Comparison of ENCODE assay signal across 10 cellular contexts in the genomic region with DNA sequence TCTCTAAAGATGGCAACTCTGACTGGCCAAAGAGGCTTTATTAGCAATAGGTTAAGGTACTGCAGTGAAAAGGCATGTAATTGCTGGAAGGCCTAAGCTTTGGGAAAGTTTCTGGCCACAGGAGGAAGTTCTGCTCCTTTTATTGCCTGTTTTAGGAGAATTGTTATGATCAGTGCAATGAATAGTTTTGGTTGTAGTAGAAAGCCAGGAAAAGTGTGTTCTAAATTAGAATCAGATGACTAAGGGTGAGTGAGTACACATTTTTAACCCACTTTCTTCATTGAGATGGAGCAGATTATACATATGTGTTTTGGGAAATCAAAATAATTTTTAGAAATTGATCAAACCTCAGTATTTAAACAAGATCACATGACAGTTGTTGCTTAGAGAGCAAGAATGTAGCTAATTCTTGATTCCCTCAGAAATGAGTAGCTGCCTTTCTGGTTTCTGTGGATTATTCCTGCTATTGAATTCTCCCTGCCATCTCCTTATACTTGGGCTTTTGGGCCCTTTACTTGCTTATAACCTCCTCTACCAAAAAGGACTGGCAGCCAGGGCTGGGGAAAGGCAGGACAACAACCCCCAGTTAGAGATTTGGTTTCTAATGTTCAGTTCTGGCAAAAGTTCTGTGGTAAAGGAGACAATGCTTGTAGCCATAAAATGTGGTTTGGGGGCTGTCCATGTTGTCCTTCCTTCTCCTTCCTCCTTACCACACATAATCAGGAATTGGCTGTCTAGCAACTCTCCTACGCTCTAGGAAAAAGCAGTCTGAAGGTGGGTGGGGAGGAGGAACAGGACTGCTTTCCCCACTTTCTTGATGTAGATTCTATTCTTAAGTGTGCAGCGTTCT.
DNase-seq lines count a peak whose midpoint lies in the region; ATAC-seq and TF ChIP-seq lines count a peak whose summit lies in the region.
"Had no signal": no experiment of that assay in that cellular context is flagged by ENCODE, and none has a peak within 500 bp of the region (broad histone marks: within the 10 kb centered on the region; RNA-seq: fewer than 3 reads in every experiment).

No MANE protein-coding gene starts in this region.

- peak overlapping the region; percentile 13 to 70 (median 58) for H3K4me3 Mint-ChIP-seq in CD4-positive, CD25-positive, alpha-beta regulatory T cell
- H3K4me3 Mint-ChIP-seq in effector memory CD8-positive, alpha-beta T cell, result peak overlapping the region; percentile 64 to 66
- no peak overlapping the region for H3K4me3 Mint-ChIP-seq in stimulated activated memory B cell treated with anti-CD40 and anti-IgM and Interleukin-4, amounts not matched to agents 10 μg/mL and 1 μg/mL and 100 μg/mL, for 72 hours
- H3K4me3 Mint-ChIP-seq: neural crest cell had no signal

- no peak for DNase-seq in CD4-positive, CD25-positive, alpha-beta regulatory T cell
- peak; percentile 72 for DNase-seq in KBM-7
- no peak for DNase-seq in effector memory CD8-positive, alpha-beta T cell
- no peak for DNase-seq in psoas muscle
- no peak for DNase-seq in activated CD4-positive, CD25-positive, alpha-beta regulatory T cell (lab: John Stamatoyannopoulos, UW)
- DNase-seq in NCI-H748 treated with DMSO at 0.1 percent for 48 hours (lab: John Stamatoyannopoulos, UW), result no peak
- DNase-seq in retina, result no peak
- DNase-seq: NCI-H187 had no signal

- H3K27me3 ChIP-seq in CD4-positive, CD25-positive, alpha-beta regulatory T cell (ENCODE audit: control insufficient read depth, insufficient read depth, low read length), result peaks cover 2% of the 10 kb centered on the region
- no peaks in the 10 kb centered on the region for H3K27me3 ChIP-seq in psoas muscle (ENCODE audit: insufficient read depth in 3 of 3, low read length in 2 of 3)

- no peaks in the 10 kb centered on the region for H3K9me3 ChIP-seq in CD4-positive, CD25-positive, alpha-beta regulatory T cell (ENCODE audit: control insufficient read depth in 2 of 2, low read length in 2 of 2)
- H3K9me3 ChIP-seq in psoas muscle, result no peaks in the 10 kb centered on the region

- peak overlapping the region; percentile 23 for H3K4me3 ChIP-seq in CD4-positive, CD25-positive, alpha-beta regulatory T cell (ENCODE audit: low read depth, low read length)
- H3K4me3 ChIP-seq in psoas muscle, result no peak overlapping the region

- TF ChIP-seq CTCF in psoas muscle (IDR thresholded peaks at IDR 0.05), result no peak

- peaks cover 4% of the 10 kb centered on the region for H3K27me3 Mint-ChIP-seq in CD4-positive, CD25-positive, alpha-beta regulatory T cell
- H3K27me3 Mint-ChIP-seq in effector memory CD8-positive, alpha-beta T cell, result peaks cover 0 to 9% of the 10 kb centered on the region in 2 donors
- no peaks in the 10 kb centered on the region for H3K27me3 Mint-ChIP-seq in stimulated activated memory B cell treated with anti-CD40 and anti-IgM and Interleukin-4, amounts not matched to agents 10 μg/mL and 1 μg/mL and 100 μg/mL, for 72 hours

- in situ Hi-C loops in KBM-7 (cut with MboI; ENCODE audit: low pct_unique_long_range_greater_than_20kb, low sequenced_read_pairs), result no loop called here

- peaks cover 8 to 41% (median 21%) of the 10 kb centered on the region in 4 donors for H3K4me1 Mint-ChIP-seq in CD4-positive, CD25-positive, alpha-beta regulatory T cell
- H3K4me1 Mint-ChIP-seq in effector memory CD8-positive, alpha-beta T cell (ENCODE audit: low read depth in 2 of 2), result peaks cover 25 to 32% of the 10 kb centered on the region in 2 donors
- H3K4me1 Mint-ChIP-seq in stimulated activated memory B cell treated with anti-CD40 and anti-IgM and Interleukin-4, amounts not matched to agents 10 μg/mL and 1 μg/mL and 100 μg/mL, for 72 hours, result no peaks in the 10 kb centered on the region
- H3K4me1 Mint-ChIP-seq: neural crest cell had no signal

- 79 to 90% (median 86%) methylated on average over 2 of the region's 2 CpGs for WGBS in psoas muscle, 3 donors

- intact Hi-C loops in psoas muscle (cut with DNase I), result no loop called here

- no peak overlapping the region for H3K27ac ChIP-seq in CD4-positive, CD25-positive, alpha-beta regulatory T cell (ENCODE audit: insufficient read depth, low read length, poor library complexity, severe bottlenecking)
- H3K27ac ChIP-seq in psoas muscle, result peak overlapping the region; percentile 19

- H3K36me3 ChIP-seq in CD4-positive, CD25-positive, alpha-beta regulatory T cell (ENCODE audit: control insufficient read depth, insufficient read depth, low read length), result no peaks in the 10 kb centered on the region
- no peaks in the 10 kb centered on the region for H3K36me3 ChIP-seq in psoas muscle (ENCODE audit: insufficient read depth in 1 of 2, low read depth in 1 of 2)

- H3K36me3 Mint-ChIP-seq in CD4-positive, CD25-positive, alpha-beta regulatory T cell, result peaks cover 10% of the 10 kb centered on the region
- no peaks in the 10 kb centered on the region for H3K36me3 Mint-ChIP-seq in effector memory CD8-positive, alpha-beta T cell (ENCODE audit: insufficient read depth)
- H3K36me3 Mint-ChIP-seq in stimulated activated memory B cell treated with anti-CD40 and anti-IgM and Interleukin-4, amounts not matched to agents 10 μg/mL and 1 μg/mL and 100 μg/mL, for 72 hours, result peaks cover 47% of the 10 kb centered on the region

- no peak for ATAC-seq in CD4-positive, CD25-positive, alpha-beta regulatory T cell (ENCODE audit: low read depth in 2 of 2)
- ATAC-seq in effector memory CD8-positive, alpha-beta T cell (replicated peaks), result no peak
- ATAC-seq in psoas muscle, result peak in 3 of 4 donors; percentile 28 to 69 (median 55)
- ATAC-seq in stimulated activated memory B cell treated with anti-CD40 and anti-IgM and Interleukin-4, amounts not matched to agents 10 μg/mL and 1 μg/mL and 100 μg/mL, for 72 hours, result no peak

- peaks cover 0 to 7% (median 3%) of the 10 kb centered on the region in 7 donors for H3K9me3 Mint-ChIP-seq in CD4-positive, CD25-positive, alpha-beta regulatory T cell
- peaks cover 3 to 16% of the 10 kb centered on the region in 2 donors for H3K9me3 Mint-ChIP-seq in effector memory CD8-positive, alpha-beta T cell
- H3K9me3 Mint-ChIP-seq in stimulated activated memory B cell treated with anti-CD40 and anti-IgM and Interleukin-4, amounts not matched to agents 10 μg/mL and 1 μg/mL and 100 μg/mL, for 72 hours, result peaks cover 2% of the 10 kb centered on the region

- peak overlapping the region; percentile 20 to 75 (median 33) for H3K27ac Mint-ChIP-seq in CD4-positive, CD25-positive, alpha-beta regulatory T cell
- H3K27ac Mint-ChIP-seq in effector memory CD8-positive, alpha-beta T cell, result peak overlapping the region; percentile 74 to 76
- no peak overlapping the region for H3K27ac Mint-ChIP-seq in stimulated activated memory B cell treated with anti-CD40 and anti-IgM and Interleukin-4, amounts not matched to agents 10 μg/mL and 1 μg/mL and 100 μg/mL, for 72 hours

- peaks cover 21% of the 10 kb centered on the region for H3K4me1 ChIP-seq in CD4-positive, CD25-positive, alpha-beta regulatory T cell (ENCODE audit: control insufficient read depth, insufficient read depth, low read length, poor library complexity, severe bottlenecking)
- peaks cover 14% of the 10 kb centered on the region for H3K4me1 ChIP-seq in psoas muscle

Comparison
In these comparisons a context has a peak if more than half of its experiments do, and no peak if none do; other contexts are left out.
1. ATAC-seq: peak in psoas muscle (3 of 4); none in CD4-positive, CD25-positive, alpha-beta regulatory T cell (0 of 2), effector memory CD8-positive, alpha-beta T cell (single experiment) and stimulated activated memory B cell treated with anti-CD40 and anti-IgM and Interleukin-4, amounts not matched to agents 10 μg/mL and 1 μg/mL and 100 μg/mL, for 72 hours (single experiment).